In genomic region chr15:68572921-68573320, GRCh38 we compare ENCODE assay signal across 26 cellular contexts. TPM values are rescaled to one million over a fixed set of nuclear protein-coding genes. Genes with fewer than 3 reads are reported as not detected.
DNase-seq lines count a peak whose midpoint lies in the region; ATAC-seq and TF ChIP-seq lines count a peak whose summit lies in the region.
"Had no signal": no experiment of that assay in that cellular context is flagged by ENCODE, and none has a peak within 500 bp of the region (broad histone marks: within the 10 kb centered on the region; RNA-seq: fewer than 3 reads in every experiment).

No MANE protein-coding gene starts in this region.

- H4K8ac ChIP-seq in mesendoderm (ENCODE audit: low read depth, low read length), result no peak overlapping the region

- peak overlapping the region; percentile 29 for H3K56ac ChIP-seq in mesendoderm (ENCODE audit: low read length)

- no peaks in the 10 kb centered on the region for H3K9me3 Mint-ChIP-seq in GM23338
- H3K9me3 Mint-ChIP-seq in activated T-helper 1 cell treated with anti-CD3 and anti-CD28 coated beads, Interleukin-12 subunit alpha, Interleukin-12 subunit beta, Interleukin-2, Interleukin-4 antibody, amounts not matched to agents 30 ng/mL and 10 ng/mL and 1 ng/mL, durations not matched to agents 14 hours and 24 hours and 36 hours, result no peaks in the 10 kb centered on the region

- H3K79me2 ChIP-seq in GM23338 (replicated peaks; ENCODE audit: insufficient read depth) (no peaks in the 10 kb centered on the region), mesendoderm (ENCODE audit: control insufficient read depth, insufficient read depth, low read length) (no peaks in the 10 kb centered on the region)

- no peak for TF ChIP-seq POLR2A in spleen (IDR thresholded peaks at IDR 0.05)

- no peaks in the 10 kb centered on the region; the same call in 2 of the 3 replicates for H3K36me3 Mint-ChIP-seq in GM23338 (ENCODE audit: low read depth)
- no peaks in the 10 kb centered on the region for H3K36me3 Mint-ChIP-seq in activated T-helper 1 cell treated with anti-CD3 and anti-CD28 coated beads, Interleukin-12 subunit alpha, Interleukin-12 subunit beta, Interleukin-2, Interleukin-4 antibody, amounts not matched to agents 30 ng/mL and 10 ng/mL and 1 ng/mL, durations not matched to agents 14 hours and 24 hours and 36 hours (ENCODE audit: low read depth)
- H3K36me3 Mint-ChIP-seq: CD14-positive monocyte; CD8-positive, alpha-beta memory T cell; IgD-negative memory B cell had no signal

- intact Hi-C loops in activated T-helper 1 cell treated with anti-CD3 and anti-CD28 coated beads, Interleukin-12 subunit alpha, Interleukin-12 subunit beta, Interleukin-2, Interleukin-4 antibody, amounts not matched to agents 30 ng/mL and 10 ng/mL and 1 ng/mL, durations not matched to agents 14 hours and 24 hours and 36 hours (cut with micrococcal nuclease), result no loop called here
- intact Hi-C loops in spleen (cut with DNase I; ENCODE audit: low total_unique reads), result no loop called here

- H4K5ac ChIP-seq in mesendoderm (ENCODE audit: low read length), result no peak overlapping the region

- no peak overlapping the region for H3K4me3 ChIP-seq in GM23338
- H3K4me3 ChIP-seq in mesendoderm (ENCODE audit: low read length), result no peak overlapping the region
- H3K4me3 ChIP-seq in spleen, result no peak overlapping the region
- H3K4me3 ChIP-seq: A549, PC-9, SJSA1 had no signal

- TF ChIP-seq CTCF in GM23338 (conservative IDR thresholded peaks at IDR 0.05; ENCODE audit: low read depth in 2 of 2), result no peak
- TF ChIP-seq CTCF in spleen (IDR thresholded peaks at IDR 0.05 in 8 of 11, conservative IDR thresholded peaks at IDR 0.05 in 3 of 11), result no peak

- peak overlapping the region; percentile 38; the same call in 1 of the 2 replicates for H2AFZ ChIP-seq in GM23338
- H2AFZ ChIP-seq: PC-9 had no signal

- H3K9me2 ChIP-seq in GM23338 (ENCODE audit: insufficient read depth), result no peaks in the 10 kb centered on the region

- no peak overlapping the region for H2BK15ac ChIP-seq in mesendoderm (replicated peaks; ENCODE audit: low read depth)

- no peak overlapping the region for H3K4me3 Mint-ChIP-seq in GM23338
- H3K4me3 Mint-ChIP-seq in activated T-helper 1 cell treated with anti-CD3 and anti-CD28 coated beads, Interleukin-12 subunit alpha, Interleukin-12 subunit beta, Interleukin-2, Interleukin-4 antibody, amounts not matched to agents 30 ng/mL and 10 ng/mL and 1 ng/mL, durations not matched to agents 14 hours and 24 hours and 36 hours, result no peak overlapping the region
- H3K4me3 Mint-ChIP-seq: CD14-positive monocyte; CD8-positive, alpha-beta memory T cell had no signal

- H3K27ac ChIP-seq in GM23338 (ENCODE audit: low read depth), result no peak overlapping the region
- H3K27ac ChIP-seq in mesendoderm (ENCODE audit: low read depth, low read length), result no peak overlapping the region
- no peak overlapping the region for H3K27ac ChIP-seq in spleen
- H3K27ac ChIP-seq: A549, KMS-11, PC-9, SJSA1 had no signal

- peaks cover 59% of the 10 kb centered on the region for H3K4me1 ChIP-seq in GM23338 (ENCODE audit: insufficient read depth)
- H3K4me1 ChIP-seq in mesendoderm (ENCODE audit: control insufficient read depth, low read depth, low read length), result no peaks in the 10 kb centered on the region
- peaks cover 3 to 16% (median 10%) of the 10 kb centered on the region in 6 donors for H3K4me1 ChIP-seq in spleen

- no peak for ATAC-seq in GM23338
- ATAC-seq in HG03039 (IDR thresholded peaks at IDR 0.05; ENCODE audit: unreplicated experiment), result no peak
- ATAC-seq: A549, Right ventricle myocardium inferior had no signal

- DNase-seq in GM23338 (ENCODE audit: low spot score), result no peak
- DNase-seq in activated T-helper 1 cell treated with anti-CD3 and anti-CD28 coated beads, Interleukin-12 subunit alpha, Interleukin-12 subunit beta, Interleukin-2, Interleukin-4 antibody, amounts not matched to agents 30 ng/mL and 10 ng/mL and 1 ng/mL, durations not matched to agents 14 hours and 24 hours and 36 hours (ENCODE audit: low spot score), result no peak
- DNase-seq in mesendoderm, result no peak
- peak; percentile 48 for DNase-seq in spleen
- DNase-seq in occipital lobe (lab: John Stamatoyannopoulos, UW), result no peak
- no peak for DNase-seq in HT-29 (ENCODE audit: low spot score)
- DNase-seq in HuH-7.5 (ENCODE audit: low spot score), result no peak
- DNase-seq: CD8-positive, alpha-beta memory T cell; DMS79 treated with DMSO at 0.1 percent for 48 hours; GF-D8; H7; NCI-H1048; NCI-H1417; NCI-H1694; NCI-H2029 treated with DMSO at 0.1 percent for 48 hours; NCI-H446 treated with DMSO at 0.1 percent for 48 hours; NCI-H82; NK-92 treated with Interleukin-12 subunit alpha and Interleukin-12 subunit beta, amount 100 ng/mL, for 24 hours; PC-9 had no signal

- H3K27ac Mint-ChIP-seq in GM23338, result no peak overlapping the region
- H3K27ac Mint-ChIP-seq in activated T-helper 1 cell treated with anti-CD3 and anti-CD28 coated beads, Interleukin-12 subunit alpha, Interleukin-12 subunit beta, Interleukin-2, Interleukin-4 antibody, amounts not matched to agents 30 ng/mL and 10 ng/mL and 1 ng/mL, durations not matched to agents 14 hours and 24 hours and 36 hours, result peak overlapping the region; percentile 27
- H3K27ac Mint-ChIP-seq: CD14-positive monocyte; CD8-positive, alpha-beta memory T cell; IgD-negative memory B cell had no signal

- peaks cover 27% of the 10 kb centered on the region for H3K27me3 Mint-ChIP-seq in GM23338 (ENCODE audit: insufficient read depth, low read depth, poor library complexity)
- H3K27me3 Mint-ChIP-seq in activated T-helper 1 cell treated with anti-CD3 and anti-CD28 coated beads, Interleukin-12 subunit alpha, Interleukin-12 subunit beta, Interleukin-2, Interleukin-4 antibody, amounts not matched to agents 30 ng/mL and 10 ng/mL and 1 ng/mL, durations not matched to agents 14 hours and 24 hours and 36 hours (ENCODE audit: insufficient read depth), result peaks cover 47% of the 10 kb centered on the region

- H2BK5ac ChIP-seq in mesendoderm (ENCODE audit: low read length), result no peak overlapping the region

- no peak overlapping the region for H3K18ac ChIP-seq in mesendoderm (ENCODE audit: low read length)

- no peak overlapping the region for H3K4ac ChIP-seq in mesendoderm (ENCODE audit: low read depth, low read length)

- 0 out of 2 replicates have a peak, but pooled peaks cover 1% of the 10 kb centered on the region for H3F3A ChIP-seq in GM23338 (replicated peaks; ENCODE audit: low read depth)

- no peaks in the 10 kb centered on the region for H4K20me1 ChIP-seq in GM23338 (replicated peaks; ENCODE audit: insufficient read depth)

- H2BK120ac ChIP-seq in mesendoderm (ENCODE audit: low read depth, low read length), result no peak overlapping the region

- no peak overlapping the region for H3K9ac ChIP-seq in mesendoderm (ENCODE audit: low read length)
- H3K9ac ChIP-seq: KMS-11 had no signal

- no peaks in the 10 kb centered on the region for H3K9me3 ChIP-seq in spleen
- H3K9me3 ChIP-seq: A549, SJSA1 had no signal

- H3K79me1 ChIP-seq in mesendoderm (ENCODE audit: low read length), result no peaks in the 10 kb centered on the region

- H2AK5ac ChIP-seq in mesendoderm (ENCODE audit: low read length), result no peak overlapping the region

- H3K23ac ChIP-seq in mesendoderm (ENCODE audit: low read length), result no peak overlapping the region

- WGBS in mesendoderm (ENCODE audit: extremely low coverage, insufficient coverage, low lambda C conversion rate), result no CpG with 5 or more reads among the region's 6 CpGs
- WGBS in spleen, 5 donors, result 68 to 85% (median 84%) methylated on average over 6 of the region's 6 CpGs

- peaks cover 68% of the 10 kb centered on the region for H3K4me1 Mint-ChIP-seq in GM23338
- H3K4me1 Mint-ChIP-seq in activated T-helper 1 cell treated with anti-CD3 and anti-CD28 coated beads, Interleukin-12 subunit alpha, Interleukin-12 subunit beta, Interleukin-2, Interleukin-4 antibody, amounts not matched to agents 30 ng/mL and 10 ng/mL and 1 ng/mL, durations not matched to agents 14 hours and 24 hours and 36 hours (ENCODE audit: low read depth), result peaks cover 3% of the 10 kb centered on the region

- H3K36me3 ChIP-seq in GM23338 (ENCODE audit: insufficient read depth) (no peaks in the 10 kb centered on the region), mesendoderm (ENCODE audit: control insufficient read depth, insufficient read depth, low read length) (no peaks in the 10 kb centered on the region), spleen (no peaks in the 10 kb centered on the region)
- H3K36me3 ChIP-seq: SJSA1 had no signal

- H3K27me3 ChIP-seq in GM23338 (ENCODE audit: insufficient read depth) (peaks cover 24% of the 10 kb centered on the region), mesendoderm (ENCODE audit: insufficient read depth, low read length, poor library complexity) (no peaks in the 10 kb centered on the region), spleen (replicated peaks in 1 of 7) (peaks cover 0 to 80% (median 18%) of the 10 kb centered on the region in 7 donors)

- peak overlapping the region; percentile 0; the same call in 1 of the 2 replicates for H3K4me2 ChIP-seq in GM23338
- H3K4me2 ChIP-seq in mesendoderm (ENCODE audit: low read length), result no peak overlapping the region
- H3K4me2 ChIP-seq: A549, KMS-11, PC-9 had no signal

TF ChIP-seq in GM23338, 12 proteins besides CTCF, POLR2A, EP300 and RAD21 (continues in another document):
- TF ChIP-seq NANOG (IDR thresholded peaks at IDR 0.05; ENCODE audit: borderline replicate concordance), result no peak

RNA-seq across cellular contexts. Expression of gene CORO2B, which starts 5.9 kb away (rescaled TPM):
- 2.8 and 4.6 TPM in 2 replicates for total RNA-seq in GM23338 (2014; rRNA removed; shearing (Covaris generic))
- 1.4 and 1.6 TPM in 2 replicates for polyA plus RNA-seq in GM23338 (2016; fragmentation: Nextera tagmentation; extraction: Ambion mirVana)
- 0.10 TPM in 1 of 2 replicates, not detected in the other for total RNA-seq in activated T-helper 1 cell treated with anti-CD3 and anti-CD28 coated beads, Interleukin-12 subunit alpha, Interleukin-12 subunit beta, Interleukin-2, Interleukin-4 antibody, amounts not matched to agents 30 ng/mL and 10 ng/mL and 1 ng/mL, durations not matched to agents 14 hours and 24 hours and 36 hours
- polyA plus RNA-seq in mesendoderm (2013, experiment 1 of 2), result 1.9 TPM
- 1.8 TPM for polyA plus RNA-seq in mesendoderm (2013, experiment 2 of 2)
- 1 to 10 TPM; 1.5 to 8.8 (median 4.5) TPM for total RNA-seq in spleen
- polyA plus RNA-seq in spleen, result 1 to 10 TPM in 2 of 3 donors, under 1 TPM in 1; 0.93 to 2.4 (median 1.2) TPM
- total RNA-seq in occipital lobe, result 19.8 TPM
- total RNA-seq in HT-29 (2014; rRNA removed; shearing (Covaris generic)), result not detected in 2 replicates
- total RNA-seq: CD8-positive, alpha-beta memory T cell; SJSA1 had no signal
- polyA plus RNA-seq: CD14-positive monocyte; CD8-positive, alpha-beta memory T cell had no signal
